Comparison of ENCODE assay signal across 8 cellular contexts in the genomic region with DNA sequence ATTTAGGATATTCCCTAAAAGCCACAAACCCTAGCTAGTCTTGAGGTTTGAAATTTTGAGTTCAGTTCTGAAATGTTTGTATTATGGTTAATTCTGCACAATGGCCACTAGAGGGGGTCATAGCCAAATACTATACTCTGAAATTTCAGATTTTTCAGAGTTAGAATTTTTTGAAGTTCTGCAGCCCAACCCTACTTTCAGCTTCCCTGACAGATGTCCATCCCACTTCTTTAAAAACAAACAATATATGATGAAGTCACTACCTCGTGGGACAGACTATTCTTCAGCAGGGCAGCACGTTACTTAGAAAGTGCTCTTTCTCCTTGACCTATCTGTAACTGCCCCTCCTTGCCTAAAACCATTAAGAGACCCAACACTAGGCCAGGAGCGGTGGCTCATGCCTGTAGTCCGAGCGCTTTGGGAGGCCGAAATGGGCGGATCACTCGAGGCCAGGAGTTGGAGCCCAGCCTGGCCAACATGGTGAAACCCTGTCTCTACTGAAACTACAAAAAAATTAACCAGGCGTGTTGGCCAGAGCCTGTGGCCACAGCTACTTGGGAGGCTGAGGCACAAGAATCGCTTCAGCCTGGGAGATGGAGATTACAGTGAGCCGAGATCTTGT. TPM values are rescaled to one million over a fixed set of nuclear protein-coding genes. Genes with fewer than 3 reads are reported as not detected.
DNase-seq lines count a peak whose midpoint lies in the region; ATAC-seq, FAIRE-seq and TF ChIP-seq lines count a peak whose summit lies in the region.

No MANE protein-coding gene starts in this region.

- no peak overlapping the region for H3K4me3 ChIP-seq in heart left ventricle
- no peak overlapping the region for H3K4me3 ChIP-seq in skeletal muscle satellite cell (ENCODE audit: low read length)

- CTCF ChIA-PET in activated B cell treated with CpG ODN at 0.5 μM for 24 hours (lab: Charles Lee), result interaction anchor here (0.7 to 4.5 kb wide), 7 partner anchors 11 to 291 kb away, joined by 3 to 34 read pairs (median 5); partner anchors contain the start of gene PAPOLG

- H3K36me3 ChIP-seq in heart left ventricle, result no peaks in the 10 kb centered on the region
- H3K36me3 ChIP-seq in skeletal muscle satellite cell (ENCODE audit: insufficient read depth, low read length), result no peaks in the 10 kb centered on the region

- H3K9me3 ChIP-seq in heart left ventricle, result no peaks in the 10 kb centered on the region
- H3K9me3 ChIP-seq in skeletal muscle satellite cell (replicated peaks; ENCODE audit: low read length), result no peaks in the 10 kb centered on the region

- 41 to 56% (median 51%) methylated on average over 10 to 11 of the region's 11 CpGs for WGBS in heart left ventricle, 4 donors

- H3K27ac Mint-ChIP-seq in activated B cell treated with CpG ODN at 0.5 μM for 24 hours, result no peak overlapping the region

- H3K9me3 Mint-ChIP-seq in activated B cell treated with CpG ODN at 0.5 μM for 24 hours, result no peaks in the 10 kb centered on the region

- peaks cover 0 to 3% (median 0%) of the 10 kb centered on the region in 12 donors for H3K4me1 ChIP-seq in heart left ventricle
- peaks cover 11% of the 10 kb centered on the region for H3K4me1 ChIP-seq in skeletal muscle satellite cell (ENCODE audit: control insufficient read depth, insufficient read depth, low read length)

- no peak overlapping the region for H3K4me3 Mint-ChIP-seq in activated B cell treated with CpG ODN at 0.5 μM for 24 hours

- peak; percentile 91 for FAIRE-seq in A204.1 (lab: Jason Lieb, UNC)

- POLR2A ChIA-PET in activated B cell treated with CpG ODN at 0.5 μM for 24 hours (lab: Charles Lee), result interaction anchor here (0.6 kb wide), 1 partner anchor 289 kb away, joined by 8 read pairs; no protein-coding TSS in a partner anchor

- ATAC-seq in activated B cell treated with CpG ODN at 0.5 μM for 24 hours (ENCODE audit: low read depth) (peak; percentile 28), heart left ventricle (peak in 3 of 4 donors; percentile 25 to 44 (median 32)), HG03135 (IDR thresholded peaks at IDR 0.05; ENCODE audit: unreplicated experiment) (no peak)

- no peaks in the 10 kb centered on the region for H3K36me3 Mint-ChIP-seq in activated B cell treated with CpG ODN at 0.5 μM for 24 hours (ENCODE audit: low read depth)

- H3K27ac ChIP-seq in heart left ventricle, result no peak overlapping the region

- intact Hi-C loops in activated B cell treated with CpG ODN at 0.5 μM for 24 hours (cut with micrococcal nuclease) (loop anchor here (1.0 to 10.0 kb wide), 4 partner anchors 48 to 507 kb away; partner anchors contain the start of gene PAPOLG), heart left ventricle (cut with DNase I) (loop anchor here (1.0 to 5.0 kb wide), 4 partner anchors 289 to 293 kb away; no protein-coding TSS in a partner anchor)

- peak overlapping the region; percentile 35 for H3K4me2 ChIP-seq in skeletal muscle satellite cell (ENCODE audit: low read length)

- H3K27me3 ChIP-seq in heart left ventricle, result peaks cover 0 to 3% (median 0%) of the 10 kb centered on the region in 9 donors
- H3K27me3 ChIP-seq in skeletal muscle satellite cell (ENCODE audit: control insufficient read depth, insufficient read depth, low read length), result peaks cover 5% of the 10 kb centered on the region

- no peak overlapping the region for H3K9ac ChIP-seq in skeletal muscle satellite cell (ENCODE audit: low read depth, low read length)

- TF ChIP-seq CTCF in GM12801 (IDR thresholded peaks at IDR 0.05; ENCODE audit: extremely low read depth, insufficient read length) (peak; percentile 7), activated B cell treated with CpG ODN at 0.5 μM for 24 hours (IDR thresholded peaks at IDR 0.05) (no peak), heart left ventricle (IDR thresholded peaks at IDR 0.05) (peak; percentile 54 to 83 (median 74))

- H3K27me3 Mint-ChIP-seq in activated B cell treated with CpG ODN at 0.5 μM for 24 hours, result peaks cover 5% of the 10 kb centered on the region

- H3K4me1 Mint-ChIP-seq in activated B cell treated with CpG ODN at 0.5 μM for 24 hours, result no peaks in the 10 kb centered on the region

- no peak for TF ChIP-seq POLR2A in heart left ventricle (IDR thresholded peaks at IDR 0.05)

- DNase-seq in NCI-H1048 (lab: John Stamatoyannopoulos, UW) (peak; percentile 29), activated B cell treated with CpG ODN at 0.5 μM for 24 hours (no peak), heart left ventricle (no peak), NCI-H2107 (lab: John Stamatoyannopoulos, UW) (no peak)

RNA-seq across cellular contexts. Expression of gene PAPOLG, which starts 48.2 kb away (rescaled TPM):
- total RNA-seq in activated B cell treated with CpG ODN at 0.5 μM for 24 hours, result 20.3 and 20.5 TPM in 2 replicates
- total RNA-seq in heart left ventricle, result 10 to 100 TPM in 4 of 9 donors, 1 to 10 TPM in 5; 6.9 to 11.9 (median 10.0) TPM
- 1 to 10 TPM; 3.8 to 4.4 TPM for polyA plus RNA-seq in heart left ventricle
- 10.9 TPM in 2 replicates for total RNA-seq in skeletal muscle satellite cell (2012; rRNA removed)
